Comparison of ENCODE assay signal across 11 cellular contexts in genomic region chrX:25968920-25969319, GRCh38.
DNase-seq lines count a peak whose midpoint lies in the region; TF ChIP-seq lines count a peak whose summit lies in the region.
"Had no signal": no experiment of that assay in that cellular context is flagged by ENCODE, and none has a peak within 500 bp of the region (broad histone marks: within the 10 kb centered on the region; RNA-seq: fewer than 3 reads in every experiment).

No MANE protein-coding gene starts in this region.

- peak overlapping the region; percentile 48 for H3K4me3 ChIP-seq in SK-N-MC

- POLR2A ChIA-PET in activated CD4-positive, alpha-beta memory T cell treated with anti-CD3 and anti-CD28 coated beads, Interleukin-2, amount 10 ng/mL, durations not matched to agents 7 days and 5 days (lab: Charles Lee), result no interaction called here

- peaks cover 54% of the 10 kb centered on the region for H3K9me3 Mint-ChIP-seq in osteocyte (ENCODE audit: unreplicated experiment)
- H3K9me3 Mint-ChIP-seq in activated CD4-positive, alpha-beta memory T cell treated with anti-CD3 and anti-CD28 coated beads, Interleukin-2, amount 10 ng/mL, durations not matched to agents 7 days and 5 days, result peaks cover 2% of the 10 kb centered on the region

- no peaks in the 10 kb centered on the region for H3K36me3 ChIP-seq in SK-N-MC (ENCODE audit: insufficient read depth, low read length)

- CTCF ChIA-PET in activated CD4-positive, alpha-beta memory T cell treated with anti-CD3 and anti-CD28 coated beads, Interleukin-2, amount 10 ng/mL, durations not matched to agents 7 days and 5 days (lab: Charles Lee), result no interaction called here

- H3K4me3 Mint-ChIP-seq in osteocyte (ENCODE audit: unreplicated experiment), result no peak overlapping the region
- H3K4me3 Mint-ChIP-seq in activated CD4-positive, alpha-beta memory T cell treated with anti-CD3 and anti-CD28 coated beads, Interleukin-2, amount 10 ng/mL, durations not matched to agents 7 days and 5 days, result no peak overlapping the region
- H3K4me3 Mint-ChIP-seq: naive B cell had no signal

- no peak overlapping the region for H3K9ac ChIP-seq in SK-N-MC (ENCODE audit: insufficient read length)

- no peak overlapping the region for H3K27ac Mint-ChIP-seq in osteocyte (ENCODE audit: unreplicated experiment)
- H3K27ac Mint-ChIP-seq in activated CD4-positive, alpha-beta memory T cell treated with anti-CD3 and anti-CD28 coated beads, Interleukin-2, amount 10 ng/mL, durations not matched to agents 7 days and 5 days, result no peak overlapping the region
- H3K27ac Mint-ChIP-seq: naive B cell had no signal

- peak; percentile 76 for DNase-seq in DMS 273 (lab: John Stamatoyannopoulos, UW; ENCODE audit: unreplicated experiment)
- DNase-seq in DMS 273 treated with DMSO at 0.1 percent for 48 hours (lab: John Stamatoyannopoulos, UW), result no peak
- DNase-seq in HK-2 (ENCODE audit: unreplicated experiment), result peak; percentile 37
- DNase-seq in SK-N-MC (ENCODE audit: low read depth, low spot score), result peak; percentile 1
- DNase-seq in iPS-NIHi11 (ENCODE audit: low spot score), result peak; percentile 52
- no peak for DNase-seq in osteocyte (ENCODE audit: extremely low spot score, unreplicated experiment)
- no peak for DNase-seq in activated CD4-positive, alpha-beta memory T cell treated with anti-CD3 and anti-CD28 coated beads, Interleukin-2, amount 10 ng/mL, durations not matched to agents 7 days and 5 days
- DNase-seq in germinal center (ENCODE audit: low spot score), result no peak
- DNase-seq: 8988T, anterior cingulate cortex, naive B cell had no signal

- H3K4me1 Mint-ChIP-seq in osteocyte (ENCODE audit: unreplicated experiment), result no peaks in the 10 kb centered on the region
- H3K4me1 Mint-ChIP-seq in activated CD4-positive, alpha-beta memory T cell treated with anti-CD3 and anti-CD28 coated beads, Interleukin-2, amount 10 ng/mL, durations not matched to agents 7 days and 5 days, result no peaks in the 10 kb centered on the region
- H3K4me1 Mint-ChIP-seq: naive B cell had no signal

- no peaks in the 10 kb centered on the region for H3K9me3 ChIP-seq in SK-N-MC (ENCODE audit: low read depth, low read length)

- no peak overlapping the region for H3K27ac ChIP-seq in SK-N-MC

- no peaks in the 10 kb centered on the region for H3K36me3 Mint-ChIP-seq in osteocyte (ENCODE audit: unreplicated experiment)
- H3K36me3 Mint-ChIP-seq in activated CD4-positive, alpha-beta memory T cell treated with anti-CD3 and anti-CD28 coated beads, Interleukin-2, amount 10 ng/mL, durations not matched to agents 7 days and 5 days (ENCODE audit: low read depth), result no peaks in the 10 kb centered on the region
- H3K36me3 Mint-ChIP-seq: naive B cell had no signal

- H3K27me3 Mint-ChIP-seq in osteocyte (ENCODE audit: unreplicated experiment), result no peaks in the 10 kb centered on the region
- H3K27me3 Mint-ChIP-seq in activated CD4-positive, alpha-beta memory T cell treated with anti-CD3 and anti-CD28 coated beads, Interleukin-2, amount 10 ng/mL, durations not matched to agents 7 days and 5 days, result no peaks in the 10 kb centered on the region
- H3K27me3 Mint-ChIP-seq: naive B cell had no signal

- TF ChIP-seq CTCF in osteocyte (IDR thresholded peaks at IDR 0.05), result no peak

Comparison
In these comparisons a context has a peak if more than half of its experiments do, and no peak if none do; other contexts are left out.
1. DNase-seq: peak in DMS 273 (single experiment), HK-2 (single experiment), SK-N-MC (single experiment) and iPS-NIHi11 (single experiment); none in DMS 273 treated with DMSO at 0.1 percent for 48 hours (single experiment), osteocyte (single experiment), activated CD4-positive, alpha-beta memory T cell treated with anti-CD3 and anti-CD28 coated beads, Interleukin-2, amount 10 ng/mL, durations not matched to agents 7 days and 5 days (single experiment) and germinal center (single experiment).